ENCODE assay signal across 10 cellular contexts in genomic region chr11:72741849-72742521, GRCh38. TPM values are rescaled to one million over a fixed set of nuclear protein-coding genes. Genes with fewer than 3 reads are reported as not detected.
DNase-seq lines count a peak whose midpoint lies in the region; ATAC-seq, FAIRE-seq and TF ChIP-seq lines count a peak whose summit lies in the region.
"Had no signal": no experiment of that assay in that cellular context is flagged by ENCODE, and none has a peak within 500 bp of the region (broad histone marks: within the 10 kb centered on the region; RNA-seq: fewer than 3 reads in every experiment).

No MANE protein-coding gene starts in this region.

- H2BK120ac ChIP-seq in H9 (ENCODE audit: low read depth, low read length, poor library complexity, severe bottlenecking) = no peak overlapping the region

- H3K4me1 Mint-ChIP-seq in H9 = peaks cover 46 to 47% of the 10 kb centered on the region in 2 experiments
- peaks cover 40% of the 10 kb centered on the region for H3K4me1 Mint-ChIP-seq in osteocyte (ENCODE audit: unreplicated experiment)

- DNase-seq in H9 (no peak), NT2/D1 (ENCODE audit: low read depth, low spot score) (no peak), fibroblast of pulmonary artery (ENCODE audit: low read depth) (peak; percentile 26), osteocyte (ENCODE audit: extremely low spot score, unreplicated experiment) (no peak), urothelium cell line (ENCODE audit: low spot score) (no peak), HUDEP-2 (lab: John Stamatoyannopoulos, UW; ENCODE audit: unreplicated experiment in 76 of 76) (no peak)
- no peak for DNase-seq in stimulated activated CD4-positive, alpha-beta T cell treated with anti-CD3 and anti-CD28 coated beads, Interleukin-2, amount 100 ng/mL, for 48 hours
- DNase-seq: dermis blood vessel endothelial cell, NCI-H1105 had no signal

- H2AFZ ChIP-seq in H9 (ENCODE audit: low read length) = no peak overlapping the region

- H2BK12ac ChIP-seq in H9 (ENCODE audit: insufficient read length, low read depth, low read length) = no peak overlapping the region

- H4K5ac ChIP-seq in H9 (ENCODE audit: insufficient read length, low read depth, low read length) = no peak overlapping the region

- no peak for FAIRE-seq in urothelium cell line (lab: Jason Lieb, UNC)

- H3K9me3 Mint-ChIP-seq in H9 (no peaks in the 10 kb centered on the region), osteocyte (ENCODE audit: unreplicated experiment) (no peaks in the 10 kb centered on the region)

- H3K36me3 ChIP-seq in NT2/D1 (ENCODE audit: insufficient read depth, insufficient read length, low read length) = no peaks in the 10 kb centered on the region

- H3K79me1 ChIP-seq in H9 (ENCODE audit: insufficient read depth, low read depth, low read length, poor library complexity, severe bottlenecking) = no peaks in the 10 kb centered on the region

- H3K9ac ChIP-seq in H9 (ENCODE audit: extremely low read depth, insufficient read length, low read length) (no peak overlapping the region), NT2/D1 (ENCODE audit: insufficient read length, low read depth) (peak overlapping the region; percentile 56)

- no peak overlapping the region for H2AK5ac ChIP-seq in H9 (ENCODE audit: insufficient read length, low read length)

- no peak overlapping the region for H3K4me3 ChIP-seq in NT2/D1 (ENCODE audit: insufficient read length, low read depth)
- H3K4me3 ChIP-seq in fibroblast of pulmonary artery (replicated peaks; ENCODE audit: low read depth, low read length) = no peak overlapping the region

- no peak overlapping the region for H2BK15ac ChIP-seq in H9 (ENCODE audit: low read depth, low read length)

- no peak overlapping the region for H3K4me2 ChIP-seq in H9 (ENCODE audit: insufficient read depth, insufficient read length, low read length)

- peaks cover 17% of the 10 kb centered on the region; the same call in 1 of the 2 replicates for H3K79me2 ChIP-seq in H9 (ENCODE audit: insufficient read depth, low read length)

- H3T11ph ChIP-seq in H9 (ENCODE audit: low read length) = no peak overlapping the region

- H4K20me1 ChIP-seq in H9 (ENCODE audit: control insufficient read depth, insufficient read depth, insufficient read length) = no peaks in the 10 kb centered on the region

- H3K56ac ChIP-seq in H9 (ENCODE audit: insufficient read length, low read depth, low read length) = no peak overlapping the region

- no peak for TF ChIP-seq CTCF in H9 (conservative IDR thresholded peaks at IDR 0.05)
- TF ChIP-seq CTCF in fibroblast of pulmonary artery (IDR thresholded peaks at IDR 0.05; ENCODE audit: low read length, missing control alignments) = no peak
- no peak for TF ChIP-seq CTCF in osteocyte (IDR thresholded peaks at IDR 0.05)

- peaks cover 0 to 7% (median 5%) of the 10 kb centered on the region in 3 experiments; a peak in 3 of 7 replicates for H3K36me3 Mint-ChIP-seq in H9 (ENCODE audit: insufficient read depth in 1 of 3, low read depth in 3 of 3)
- H3K36me3 Mint-ChIP-seq in osteocyte (ENCODE audit: unreplicated experiment) = no peaks in the 10 kb centered on the region

- H3K4me1 ChIP-seq in H9 (ENCODE audit: insufficient read depth, low read length) (peaks cover 10% of the 10 kb centered on the region), NT2/D1 (ENCODE audit: insufficient read depth, insufficient read length) (peaks cover 21% of the 10 kb centered on the region)

- H3K18ac ChIP-seq in H9 (ENCODE audit: insufficient read length, low read depth, low read length) = no peak overlapping the region

- no peaks in the 10 kb centered on the region for H3K23me2 ChIP-seq in H9 (ENCODE audit: insufficient read length, low read depth, low read length, poor library complexity, severe bottlenecking)

- H3K14ac ChIP-seq in H9 (ENCODE audit: insufficient read depth, low read length) = peak overlapping the region; percentile 5

- no peak overlapping the region for H2BK5ac ChIP-seq in H9 (ENCODE audit: insufficient read length, low read length)

- H3K27ac Mint-ChIP-seq in H9 (peak overlapping the region; percentile 53 to 98 (median 98); a peak in 4 of 7 replicates), osteocyte (ENCODE audit: unreplicated experiment) (peak overlapping the region; percentile 18)

- H3K9me3 ChIP-seq in H9 (ENCODE audit: control insufficient read depth, low read depth, low read length) = no peaks in the 10 kb centered on the region
- no peaks in the 10 kb centered on the region for H3K9me3 ChIP-seq in NT2/D1 (ENCODE audit: insufficient read depth, low read length)

- H4K8ac ChIP-seq in H9 (replicated peaks; ENCODE audit: insufficient read length, low read depth, low read length) = no peak overlapping the region

- no peak overlapping the region for H2BK20ac ChIP-seq in H9 (ENCODE audit: low read depth, low read length, poor library complexity, severe bottlenecking)

- H3K4me3 Mint-ChIP-seq in H9 (no peak overlapping the region), osteocyte (ENCODE audit: unreplicated experiment) (no peak overlapping the region)

- no peak overlapping the region for H4K91ac ChIP-seq in H9 (ENCODE audit: insufficient read length, low read depth, low read length)

- H3K23ac ChIP-seq in H9 (ENCODE audit: insufficient read length, low read depth, low read length) = no peak overlapping the region

- no peak overlapping the region for H3K27ac ChIP-seq in H9 (ENCODE audit: insufficient read length, low read depth, low read length)

- H3K27me3 ChIP-seq in H9 (ENCODE audit: insufficient read depth, low read length) = no peaks in the 10 kb centered on the region
- H3K27me3 ChIP-seq in NT2/D1 (ENCODE audit: insufficient read depth, insufficient read length) = no peaks in the 10 kb centered on the region

- ATAC-seq in GM18519 (IDR thresholded peaks at IDR 0.05; ENCODE audit: low FRiP score, unreplicated experiment) = no peak

- H3K27me3 Mint-ChIP-seq in H9 (ENCODE audit: low read depth) (no peaks in the 10 kb centered on the region), osteocyte (ENCODE audit: unreplicated experiment) (no peaks in the 10 kb centered on the region)

- WGBS in H9 (ENCODE audit: extremely low coverage, insufficient read length, low lambda C conversion rate) = no CpG with 5 or more reads among the region's 7 CpGs

- H3K4ac ChIP-seq in H9 (ENCODE audit: low read depth, low read length) = no peak overlapping the region; the same call in 1 of the 2 replicates

RNA-seq across cellular contexts. Expression of gene ARAP1, which starts 10.2 kb away (rescaled TPM):
- total RNA-seq in H9 (2021) (59.4 and 63.0 TPM in 2 replicates), osteocyte (61.9 and 64.2 TPM in 2 replicates)

RNA-seq across cellular contexts. Expression of gene STARD10, which starts 51.9 kb away (rescaled TPM):
- 24.4 and 24.7 TPM in 2 replicates for total RNA-seq in H9 (2021)
- total RNA-seq in osteocyte = 27.7 and 35.3 TPM in 2 replicates
